ENCODE assay signal across 6 cellular contexts in genomic region chr15:42491540-42492225, GRCh38. TPM values are rescaled to one million over a fixed set of nuclear protein-coding genes. Genes with fewer than 3 reads are reported as not detected.
DNase-seq lines count a peak whose midpoint lies in the region; TF ChIP-seq lines count a peak whose summit lies in the region.

No MANE protein-coding gene starts in this region.

- no peak for TF ChIP-seq POLR2A in prostate gland (IDR thresholded peaks at IDR 0.05)

- DNase-seq in colonic mucosa (no peak), prostate gland (ENCODE audit: low spot score) (no peak), GDM1 (lab: John Stamatoyannopoulos, UW) (no peak), HT-29 (ENCODE audit: low spot score) (no peak), CD1c-positive myeloid dendritic cell (ENCODE audit: extremely low spot score) (no peak)

- peaks cover 9% of the 10 kb centered on the region for H3K4me1 ChIP-seq in colonic mucosa
- H3K4me1 ChIP-seq in prostate gland (replicated peaks) = peaks cover 2% of the 10 kb centered on the region

- H3K9me3 ChIP-seq in KOPT-K1 (ENCODE audit: insufficient read depth, low read length, poor library complexity, severe bottlenecking) = no peaks in the 10 kb centered on the region
- no peaks in the 10 kb centered on the region for H3K9me3 ChIP-seq in colonic mucosa
- no peaks in the 10 kb centered on the region for H3K9me3 ChIP-seq in prostate gland

- peak overlapping the region; percentile 93 to 99 for H3K9ac ChIP-seq in colonic mucosa (ENCODE audit: low read depth in 2 of 2, low read length in 2 of 2)

- H3K4me3 ChIP-seq in colonic mucosa = peak overlapping the region; percentile 81
- H3K4me3 ChIP-seq in prostate gland = peak overlapping the region; percentile 59 to 85

- WGBS in prostate gland = 86% methylated on average over 18 of the region's 18 CpGs

- no peaks in the 10 kb centered on the region for H3K36me3 ChIP-seq in KOPT-K1 (ENCODE audit: insufficient read depth, low read length)
- H3K36me3 ChIP-seq in colonic mucosa = no peaks in the 10 kb centered on the region
- no peaks in the 10 kb centered on the region for H3K36me3 ChIP-seq in prostate gland

- H3K27me3 ChIP-seq in colonic mucosa = no peaks in the 10 kb centered on the region
- H3K27me3 ChIP-seq in prostate gland (replicated peaks; ENCODE audit: insufficient read depth) = no peaks in the 10 kb centered on the region

- intact Hi-C loops in colonic mucosa (cut with DNase I) = no loop called here
- intact Hi-C loops in prostate gland (cut with DNase I) = no loop called here

- peak overlapping the region; percentile 89 for H3K27ac ChIP-seq in KOPT-K1 (ENCODE audit: low read depth, low read length, poor library complexity, severe bottlenecking)
- peak overlapping the region; percentile 93 for H3K27ac ChIP-seq in colonic mucosa
- H3K27ac ChIP-seq in prostate gland = peak overlapping the region; percentile 85 to 93

- no peak for TF ChIP-seq CTCF in colonic mucosa (IDR thresholded peaks at IDR 0.05)
- no peak for TF ChIP-seq CTCF in prostate gland (IDR thresholded peaks at IDR 0.05)

RNA-seq across cellular contexts. Expression of gene ZNF106, which starts 0.7 kb away (rescaled TPM):
- 10 to 100 TPM; 41.9 to 46.9 TPM for total RNA-seq in colonic mucosa
- 10 to 100 TPM; 49.5 to 79.5 TPM for total RNA-seq in prostate gland
- 23.4 and 24.9 TPM in 2 replicates for total RNA-seq in HT-29 (2014; rRNA removed; shearing (Covaris generic))

RNA-seq across cellular contexts. Expression of gene SNAP23, which starts 3.8 kb away (rescaled TPM):
- total RNA-seq in colonic mucosa (10 to 100 TPM; 60.9 to 65.2 TPM), prostate gland (10 to 100 TPM; 86.1 to 93.9 TPM)
- total RNA-seq in HT-29 (2014; rRNA removed; shearing (Covaris generic)) = 30.2 and 39.5 TPM in 2 replicates

RNA-seq across cellular contexts. Expression of gene LRRC57, which starts 56.9 kb away (rescaled TPM):
- total RNA-seq in colonic mucosa = 10 to 100 TPM; 31.0 to 34.7 TPM
- total RNA-seq in prostate gland = 10 to 100 TPM in 1 of 2 donors, 1 to 10 TPM in 1; 9.8 to 21.8 TPM
- total RNA-seq in HT-29 (2014; rRNA removed; shearing (Covaris generic)) = 10.8 and 11.3 TPM in 2 replicates

RNA-seq across cellular contexts. Expression of gene HAUS2, which starts 57.0 kb away (rescaled TPM):
- total RNA-seq in colonic mucosa = 10 to 100 TPM; 16.0 to 21.3 TPM
- 10 to 100 TPM; 27.5 to 41.9 TPM for total RNA-seq in prostate gland
- total RNA-seq in HT-29 (2014; rRNA removed; shearing (Covaris generic)) = 12.0 and 24.0 TPM in 2 replicates
